ENCODE assay signal across 25 cellular contexts in genomic region chr5:23523998-23524397, GRCh38. TPM values are rescaled to one million over a fixed set of nuclear protein-coding genes. Genes with fewer than 3 reads are reported as not detected.
A peak's percentile ranks its signal among the peaks of the same experiment; 100 is the strongest.
DNase-seq lines count a peak whose midpoint lies in the region; TF ChIP-seq lines count a peak whose summit lies in the region.
"Had no signal": no experiment of that assay in that cellular context is flagged by ENCODE, and none has a peak within 500 bp of the region (broad histone marks: within the 10 kb centered on the region; RNA-seq: fewer than 3 reads in every experiment).

No MANE protein-coding gene starts in this region.

- H3K4me1 ChIP-seq in esophagus muscularis mucosa, result no peaks in the 10 kb centered on the region
- H3K4me1 ChIP-seq in trophoblast cell (ENCODE audit: control insufficient read depth in 1 of 2, insufficient read depth in 2 of 2, low read length in 2 of 2), result no peaks in the 10 kb centered on the region
- H3K4me1 ChIP-seq: BE2C had no signal

- no peak overlapping the region for H3K9ac ChIP-seq in trophoblast cell (ENCODE audit: low read length)
- H3K9ac ChIP-seq: BLaER1 had no signal

- no peak for TF ChIP-seq EP300 in esophagus muscularis mucosa (IDR thresholded peaks at IDR 0.05)

- H3K4me2 ChIP-seq in trophoblast cell (ENCODE audit: low read length), result no peak overlapping the region
- H3K4me2 ChIP-seq: BLaER1 had no signal

- no peaks in the 10 kb centered on the region for H3K27me3 ChIP-seq in esophagus muscularis mucosa
- no peaks in the 10 kb centered on the region for H3K27me3 ChIP-seq in trophoblast cell (ENCODE audit: insufficient read depth, low read length)
- H3K27me3 ChIP-seq in WERI-Rb-1 (ENCODE audit: insufficient read depth, low read depth, severe bottlenecking), result no peaks in the 10 kb centered on the region
- H3K27me3 ChIP-seq: BE2C, BLaER1 had no signal

- no peak overlapping the region for H3K4me3 ChIP-seq in esophagus muscularis mucosa
- no peak overlapping the region for H3K4me3 ChIP-seq in trophoblast cell (ENCODE audit: low read depth, low read length)
- H3K4me3 ChIP-seq in WERI-Rb-1 (ENCODE audit: low read depth, low read length), result no peak overlapping the region
- H3K4me3 ChIP-seq: BLaER1 had no signal

- in situ Hi-C loops in G401 (cut with HindIII; ENCODE audit: low sequenced_read_pairs), result no loop called here

- H4K8ac ChIP-seq in trophoblast cell (ENCODE audit: low read depth, low read length), result no peak overlapping the region

- no peak overlapping the region for H2BK12ac ChIP-seq in trophoblast cell (ENCODE audit: low read length)

- H2AFZ ChIP-seq in trophoblast cell (ENCODE audit: insufficient read depth, low read length, poor library complexity), result no peak overlapping the region

- TF ChIP-seq CTCF in esophagus muscularis mucosa (IDR thresholded peaks at IDR 0.05), result no peak
- no peak for TF ChIP-seq CTCF in WERI-Rb-1 (IDR thresholded peaks at IDR 0.05; ENCODE audit: low read depth, low read length)

- no peaks in the 10 kb centered on the region for H3K79me1 ChIP-seq in trophoblast cell (ENCODE audit: low read length)

- TF ChIP-seq POLR2A in esophagus muscularis mucosa (IDR thresholded peaks at IDR 0.05; ENCODE audit: low read depth), result no peak

- no peak overlapping the region for H4K91ac ChIP-seq in trophoblast cell (ENCODE audit: low read depth, low read length)

- no peak overlapping the region for H2AK5ac ChIP-seq in trophoblast cell (ENCODE audit: low read length)

- intact Hi-C loops in esophagus muscularis mucosa (cut with DNase I), result no loop called here

- H3K27ac ChIP-seq in esophagus muscularis mucosa (replicated peaks in 1 of 4) (no peak overlapping the region), trophoblast cell (ENCODE audit: low read depth, low read length) (no peak overlapping the region), WERI-Rb-1 (no peak overlapping the region)
- H3K27ac ChIP-seq: BLaER1 had no signal

- no peak overlapping the region for H3K14ac ChIP-seq in trophoblast cell (ENCODE audit: low read length)

- no peaks in the 10 kb centered on the region for H3K79me2 ChIP-seq in trophoblast cell (ENCODE audit: control insufficient read depth, insufficient read depth, low read length, poor library complexity)

- H2BK120ac ChIP-seq in trophoblast cell (ENCODE audit: insufficient read depth, low read length, poor library complexity), result no peak overlapping the region

- H3K18ac ChIP-seq in trophoblast cell (ENCODE audit: low read length), result no peak overlapping the region

- H3K9me3 ChIP-seq in esophagus muscularis mucosa (no peaks in the 10 kb centered on the region), trophoblast cell (ENCODE audit: insufficient read depth, low read depth, low read length) (no peaks in the 10 kb centered on the region), WERI-Rb-1 (ENCODE audit: severe bottlenecking) (no peaks in the 10 kb centered on the region)
- H3K9me3 ChIP-seq: BE2C had no signal

- H4K12ac ChIP-seq in trophoblast cell (ENCODE audit: low read depth, low read length), result no peak overlapping the region

- H2BK5ac ChIP-seq in trophoblast cell (ENCODE audit: low read depth, low read length, poor library complexity), result no peak overlapping the region

- no peak overlapping the region for H3K23ac ChIP-seq in trophoblast cell (ENCODE audit: low read length)

- DNase-seq in esophagus muscularis mucosa (ENCODE audit: extremely low spot score) (peak; percentile 70), trophoblast cell (peak; percentile 46 to 81), WERI-Rb-1 (no peak), SW 1271 (lab: John Stamatoyannopoulos, UW) (no peak), G401 (ENCODE audit: low spot score) (no peak)
- DNase-seq: 8988T; ACHN; BE2C; C1 segment of cervical spinal cord; CD4-positive, alpha-beta memory T cell; CD4-positive, CD25-positive, alpha-beta regulatory T cell; CD8-positive, alpha-beta memory T cell; COR-L47; DMS 273 treated with DMSO at 0.1 percent for 48 hours; DMS153; DMS53; DMS79; DND-41; EL; GF-D8 had no signal

- H3K4ac ChIP-seq in trophoblast cell (ENCODE audit: low read depth, low read length), result no peak overlapping the region

- WGBS in esophagus muscularis mucosa, result 79% methylated on average over 2 of the region's 2 CpGs
- WGBS in trophoblast cell (ENCODE audit: extremely low coverage, insufficient coverage, insufficient read length), result no CpG with 5 or more reads among the region's 2 CpGs

- H3K36me3 ChIP-seq in esophagus muscularis mucosa (no peaks in the 10 kb centered on the region), trophoblast cell (ENCODE audit: control insufficient read depth in 1 of 2, insufficient read depth in 2 of 2, low read length in 2 of 2) (no peaks in the 10 kb centered on the region), WERI-Rb-1 (no peaks in the 10 kb centered on the region)
- H3K36me3 ChIP-seq: BE2C, BLaER1 had no signal

RNA-seq across cellular contexts. Expression of gene PRDM9, which starts 16.6 kb away (rescaled TPM):
- not detected for total RNA-seq in esophagus muscularis mucosa
- 0.71 and 0.74 TPM in 2 replicates for polyA plus RNA-seq in trophoblast cell (2013)
- not detected in 2 replicates for total RNA-seq in G401 (2014; rRNA removed; shearing (Covaris generic))
- total RNA-seq: A673; CD4-positive, alpha-beta memory T cell; CD4-positive, CD25-positive, alpha-beta regulatory T cell; CD8-positive, alpha-beta memory T cell; Daoy had no signal
- polyA plus RNA-seq: AG04450; CD14-positive monocyte; CD4-positive, alpha-beta memory T cell; CD4-positive, CD25-positive, alpha-beta regulatory T cell; CD8-positive, alpha-beta memory T cell had no signal

Comparison
In these comparisons a context has a peak if more than half of its experiments do, and no peak if none do; other contexts are left out.
1. DNase-seq: peak in esophagus muscularis mucosa (single experiment) and trophoblast cell (2 of 2); none in WERI-Rb-1 (single experiment), SW 1271 (0 of 2) and G401 (single experiment).